In the genomic region with DNA sequence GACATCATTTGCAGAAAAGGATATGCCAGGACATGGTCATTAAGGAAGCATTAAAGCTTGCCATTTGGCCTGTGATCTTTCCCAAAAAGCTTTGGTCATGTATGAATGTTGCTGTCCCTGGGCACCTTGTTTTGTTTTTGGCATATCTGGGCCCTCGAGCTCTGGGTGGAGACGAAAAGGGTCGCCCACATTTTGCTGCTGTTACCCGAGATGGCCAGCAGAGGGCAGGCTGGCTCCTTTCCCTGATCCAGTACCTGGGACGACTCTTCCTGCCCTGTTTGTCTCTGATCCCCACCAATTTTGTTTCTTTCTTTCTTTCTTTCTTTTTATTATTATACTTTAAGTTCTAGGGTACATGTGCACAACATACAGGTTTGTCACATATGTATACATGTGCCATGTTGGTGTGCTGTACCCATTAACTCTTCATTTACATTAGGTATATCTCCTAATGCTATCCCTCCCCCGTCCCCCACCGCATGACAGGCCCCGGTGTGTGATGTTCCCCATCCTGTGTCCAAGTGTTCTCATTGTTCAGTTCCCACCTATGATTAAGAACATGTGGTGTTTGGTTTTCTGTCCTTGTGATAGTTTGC, we compare ENCODE assay signal across 8 cellular contexts. TPM values are rescaled to one million over a fixed set of nuclear protein-coding genes. Genes with fewer than 3 reads are reported as not detected.
DNase-seq lines count a peak whose midpoint lies in the region; ATAC-seq, FAIRE-seq and TF ChIP-seq lines count a peak whose summit lies in the region.
"Not testable (repeated sequence)": the region's sequence is repeated elsewhere in the genome, so short reads cannot be mapped to it uniquely, and the experiment has no call there.

No MANE protein-coding gene starts in this region.

- H3K4me3 ChIP-seq in A549; WI38 (ENCODE audit: low read depth, low read length); brain microvascular endothelial cell (ENCODE audit: low read depth, low read length); hepatocyte; prostate gland: not testable (repeated sequence)

- DNase-seq in A549 (ENCODE audit: low read depth in 1 of 2, low spot score in 1 of 2) (peak; percentile 51 to 80), GM13977 (ENCODE audit: low spot score) (peak; percentile 62), NCI-H345 (lab: John Stamatoyannopoulos, UW) (peak; percentile 49), brain microvascular endothelial cell (peak; percentile 29), hepatocyte (ENCODE audit: low spot score) (peak; percentile 60)
- not testable (repeated sequence) for DNase-seq in prostate gland (ENCODE audit: low spot score)

- CTCF ChIA-PET in A549 (lab: Yijun Ruan, JAX): interaction anchor here (0.5 to 3.6 kb wide), 41 partner anchors 8 to 1832 kb away, joined by 3 to 36 read pairs (median 5); a partner anchor contains a TSS

- not testable (repeated sequence) for H3K27ac ChIP-seq in A549, brain microvascular endothelial cell, hepatocyte, prostate gland

- peaks cover 17% of the 10 kb centered on the region for H3K4me1 ChIP-seq in A549
- H3K4me1 ChIP-seq in hepatocyte (ENCODE audit: insufficient read depth); prostate gland (replicated peaks): not testable (repeated sequence)

- intact Hi-C loops in prostate gland (cut with DNase I): not testable (repeated sequence)

- not testable (repeated sequence) for H3K27me3 ChIP-seq in brain microvascular endothelial cell (replicated peaks); hepatocyte; prostate gland (replicated peaks; ENCODE audit: insufficient read depth)

- not testable (repeated sequence) for H3K9me3 ChIP-seq in A549; hepatocyte (ENCODE audit: low read depth); prostate gland

- not testable (repeated sequence) for H3K36me3 ChIP-seq in brain microvascular endothelial cell (replicated peaks); hepatocyte (replicated peaks; ENCODE audit: insufficient read depth, low read depth); prostate gland

- peak; percentile 73 for TF ChIP-seq RAD21 in A549 (conservative IDR thresholded peaks at IDR 0.05 in 1 of 2, IDR thresholded peaks at IDR 0.05 in 1 of 2)

- TF ChIP-seq CTCF in A549 (IDR thresholded peaks at IDR 0.05) (peak; percentile 82), GM13977 (IDR thresholded peaks at IDR 0.05; ENCODE audit: extremely low read depth, insufficient read depth, missing control alignments) (peak; percentile 91), WI38 (IDR thresholded peaks at IDR 0.05; ENCODE audit: low read depth, low read length) (peak; percentile 73), brain microvascular endothelial cell (IDR thresholded peaks at IDR 0.05; ENCODE audit: low read depth, low read length, missing control alignments) (peak; percentile 96), hepatocyte (IDR thresholded peaks at IDR 0.05; ENCODE audit: poor library complexity) (peak; percentile 83), prostate gland (IDR thresholded peaks at IDR 0.05) (peak in 3 of 4 experiments; percentile 52 to 82 (median 73))

- TF ChIP-seq EP300 in A549 (IDR thresholded peaks at IDR 0.05): not testable (repeated sequence)

- H4K20me1 ChIP-seq in hepatocyte (ENCODE audit: insufficient read depth, poor library complexity, severe bottlenecking): not testable (repeated sequence)

- peak overlapping the region; percentile 15 for H3K4me2 ChIP-seq in A549
- not testable (repeated sequence) for H3K4me2 ChIP-seq in hepatocyte

- not testable (repeated sequence) for H2AFZ ChIP-seq in hepatocyte

- TF ChIP-seq POLR2A in A549 (IDR thresholded peaks at IDR 0.05; ENCODE audit: low read length); prostate gland (IDR thresholded peaks at IDR 0.05): not testable (repeated sequence)

- not testable (repeated sequence) for H3K79me2 ChIP-seq in hepatocyte

- FAIRE-seq in A549 (lab: Jason Lieb, UNC): not testable (repeated sequence)

- H3K9me2 ChIP-seq in hepatocyte (replicated peaks; ENCODE audit: insufficient read depth): not testable (repeated sequence)

- ATAC-seq in A549: peak; percentile 82 to 93
- ATAC-seq in HG03432 (IDR thresholded peaks at IDR 0.05; ENCODE audit: unreplicated experiment): peak; percentile 62

- WGBS in A549 (ENCODE audit: missing lambda C conversion rate): 34% methylated on average over 8 of the region's 8 CpGs
- 42% methylated on average over 8 of the region's 8 CpGs for WGBS in hepatocyte (ENCODE audit: low lambda C conversion rate, missing lambda C conversion rate)
- 33% methylated on average over 8 of the region's 8 CpGs for WGBS in prostate gland

- POLR2A ChIA-PET in A549 (lab: Yijun Ruan, JAX): not testable (repeated sequence)

- in situ Hi-C loops in GM13977 (cut with MboI; ENCODE audit: low pct_unique_long_range_greater_than_20kb, low sequenced_read_pairs, unreplicated experiment); brain microvascular endothelial cell (cut with HindIII; ENCODE audit: low pct_ligation_motif_present, low sequenced_read_pairs): not testable (repeated sequence)

TF ChIP-seq in A549, 52 proteins besides CTCF, POLR2A, EP300 and RAD21:
- TF ChIP-seq SMC3 (IDR thresholded peaks at IDR 0.05): peak; percentile 60

RNA-seq across cellular contexts. Expression of a gene that starts 22.2 kb away (rescaled TPM):
- 3.5 and 4.4 TPM in 2 replicates for polyA plus RNA-seq in A549 (2011; rRNA removed)
- polyA plus RNA-seq in A549 (2012; cell fraction: cytosol; rRNA removed): 2.4 and 2.5 TPM in 2 replicates
- polyA plus RNA-seq in A549 (2012; cell fraction: nucleus; rRNA removed): 1.9 and 2.3 TPM in 2 replicates
- 0.65 to 0.85 TPM (median 0.67 TPM) in 3 replicates for polyA plus RNA-seq in A549 (2017; fragmentation: RNase III; extraction: RNeasy Plus Mini Kit Qiagen cat#74134 plus additional on column Dnase treatment)
- 3.7 and 4.1 TPM in 2 replicates for polyA minus RNA-seq in A549 (2011; rRNA and poly(A)+ RNA removed)
- total RNA-seq in hepatocyte: 4.7 and 5.3 TPM in 2 replicates
- 4.8 and 5.6 TPM in 2 replicates for polyA plus RNA-seq in hepatocyte
- total RNA-seq in prostate gland: 10 to 100 TPM; 17.2 to 19.2 TPM

RNA-seq across cellular contexts. Expression of a gene that starts 43.1 kb away (rescaled TPM):
- 109 and 136 TPM in 2 replicates for polyA plus RNA-seq in A549 (2011; rRNA removed)
- polyA plus RNA-seq in A549 (2012; cell fraction: cytosol; rRNA removed): 17.6 and 22.2 TPM in 2 replicates
- polyA plus RNA-seq in A549 (2012; cell fraction: nucleus; rRNA removed): 24.0 and 36.5 TPM in 2 replicates
- polyA plus RNA-seq in A549 (2017; fragmentation: RNase III; extraction: RNeasy Plus Mini Kit Qiagen cat#74134 plus additional on column Dnase treatment): 50.6 to 57.5 TPM (median 54.3 TPM) in 3 replicates
- 184 and 203 TPM in 2 replicates for polyA minus RNA-seq in A549 (2011; rRNA and poly(A)+ RNA removed)
- total RNA-seq in hepatocyte: 193 and 199 TPM in 2 replicates
- polyA plus RNA-seq in hepatocyte: 82.1 and 88.0 TPM in 2 replicates
- total RNA-seq in prostate gland: 10 to 100 TPM; 77.7 to 98.7 TPM
